Comparison of ENCODE assay signal across 20 cellular contexts in genomic region chr10:118444016-118444415, GRCh38.
"Had no signal": no experiment of that assay in that cellular context is flagged by ENCODE, and none has a peak within 500 bp of the region (broad histone marks: within the 10 kb centered on the region; RNA-seq: fewer than 3 reads in every experiment).

No MANE protein-coding gene starts in this region.

- H3K27ac ChIP-seq: dorsolateral prefrontal cortex, lower lobe of right lung, neutrophil, pancreas, right atrium auricular region, testis, tibial artery had no signal

- H3K36me3 ChIP-seq: lower lobe of right lung, neutrophil, pancreas, right atrium auricular region, tibial artery had no signal

- H3K27ac Mint-ChIP-seq: natural killer cell; progenitor cell of endocrine pancreas; stimulated activated effector memory CD8-positive, alpha-beta T cell treated with anti-CD3 and anti-CD28 coated beads, Interleukin-12 subunit alpha, Interleukin-12 subunit beta, amount 100 ng/mL, for 72 hours; type B pancreatic cell had no signal

- DNase-seq: dorsolateral prefrontal cortex; effector CD4-positive, alpha-beta T cell; head of caudate nucleus; left ventricle myocardium superior; lower lobe of right lung; natural killer cell; pancreas; stimulated activated CD4-positive, alpha-beta T cell treated with anti-CD3 and anti-CD28 coated beads, Interleukin-2, amount 100 ng/mL, for 24 hours; stimulated activated CD4-positive, alpha-beta T cell treated with anti-CD3 and anti-CD28 coated beads, Interleukin-4, amount 100 ng/mL, for 24 hours; stimulated activated naive CD8-positive, alpha-beta T cell treated with anti-CD3 and anti-CD28 coated beads, Interleukin-15, Interleukin-2, amounts not matched to agents 100 U/mL and 50 U/mL, for 24 hours; substantia nigra; testis; tibial artery had no signal

- H3K4me3 ChIP-seq: dorsolateral prefrontal cortex, lower lobe of right lung, pancreas, right atrium auricular region, testis, tibial artery had no signal

- ATAC-seq: left ventricle myocardium superior; lower lobe of right lung; natural killer cell; pancreas; sciatic nerve; stimulated activated effector memory CD8-positive, alpha-beta T cell treated with anti-CD3 and anti-CD28 coated beads, Interleukin-12 subunit alpha, Interleukin-12 subunit beta, amount 100 ng/mL, for 72 hours; stimulated activated naive CD8-positive, alpha-beta T cell treated with anti-CD3 and anti-CD28 coated beads, Interleukin-15, Interleukin-2, amounts not matched to agents 100 U/mL and 50 U/mL, for 24 hours had no signal

- H3K4me3 Mint-ChIP-seq: natural killer cell; neural crest cell; stimulated activated effector memory CD8-positive, alpha-beta T cell treated with anti-CD3 and anti-CD28 coated beads, Interleukin-12 subunit alpha, Interleukin-12 subunit beta, amount 100 ng/mL, for 72 hours; type B pancreatic cell had no signal

- H3K36me3 Mint-ChIP-seq: natural killer cell; stimulated activated effector memory CD8-positive, alpha-beta T cell treated with anti-CD3 and anti-CD28 coated beads, Interleukin-12 subunit alpha, Interleukin-12 subunit beta, amount 100 ng/mL, for 72 hours; type B pancreatic cell had no signal

- H3K9me3 Mint-ChIP-seq: natural killer cell; neural crest cell; stimulated activated effector memory CD8-positive, alpha-beta T cell treated with anti-CD3 and anti-CD28 coated beads, Interleukin-12 subunit alpha, Interleukin-12 subunit beta, amount 100 ng/mL, for 72 hours; type B pancreatic cell had no signal

- H3K4me1 Mint-ChIP-seq: natural killer cell; neural crest cell; stimulated activated effector memory CD8-positive, alpha-beta T cell treated with anti-CD3 and anti-CD28 coated beads, Interleukin-12 subunit alpha, Interleukin-12 subunit beta, amount 100 ng/mL, for 72 hours had no signal

- H3K9me3 ChIP-seq: lower lobe of right lung, neutrophil, pancreas, right atrium auricular region, testis, tibial artery had no signal

- H3K27me3 ChIP-seq: pancreas, right atrium auricular region, testis had no signal
